ENCODE assay signal across 8 cellular contexts in genomic region chr3:38165722-38166387, GRCh38. TPM values are rescaled to one million over a fixed set of nuclear protein-coding genes. Genes with fewer than 3 reads are reported as not detected.
DNase-seq lines count a peak whose midpoint lies in the region; ATAC-seq and TF ChIP-seq lines count a peak whose summit lies in the region.

No MANE protein-coding gene starts in this region.

- peak in 1 of 2 donors; percentile 3 for ATAC-seq in activated T-cell treated with anti-CD3 and anti-CD28 coated beads, Interleukin-2, amount 50 U/mL, for 72 hours (replicated peaks in 1 of 2)
- ATAC-seq in right lobe of liver = peak in 2 of 4 donors; percentile 28 to 41
- ATAC-seq in HG03460 (IDR thresholded peaks at IDR 0.05; ENCODE audit: unreplicated experiment) = no peak
- ATAC-seq in HG03354 (IDR thresholded peaks at IDR 0.05; ENCODE audit: poor library complexity, severe bottlenecking, unreplicated experiment) = no peak

- no peaks in the 10 kb centered on the region for H3K27me3 ChIP-seq in right lobe of liver
- H3K27me3 ChIP-seq in suprapubic skin = no peaks in the 10 kb centered on the region

- peak overlapping the region; percentile 99 for H3K27ac ChIP-seq in caudate nucleus (ENCODE audit: low read depth, low read length)
- peak overlapping the region; percentile 92 to 98 (median 93) for H3K27ac ChIP-seq in right lobe of liver
- H3K27ac ChIP-seq in suprapubic skin = peak overlapping the region; percentile 98

- DNase-seq in activated T-cell treated with anti-CD3 and anti-CD28 coated beads, Interleukin-2, amount 50 U/mL, for 72 hours = no peak
- DNase-seq in activated T-cell treated with anti-CD3 and anti-CD28 coated beads for 4 hours (no peak), NCI-H2227 (lab: John Stamatoyannopoulos, UW; ENCODE audit: unreplicated experiment) (peak; percentile 61), caudate nucleus (lab: John Stamatoyannopoulos, UW) (peak in 19 of 61 donors; percentile 18 to 87 (median 58)), right lobe of liver (peak in 2 of 3 donors; percentile 74 to 82), suprapubic skin (ENCODE audit: low spot score in 2 of 2) (peak in 1 of 2 donors; percentile 84)

- intact Hi-C loops in right lobe of liver (cut with DNase I) = no loop called here

- peaks cover 0 to 15% (median 0%) of the 10 kb centered on the region in 4 donors for H3K4me1 ChIP-seq in right lobe of liver
- H3K4me1 ChIP-seq in suprapubic skin = peaks cover 34% of the 10 kb centered on the region

- peaks cover 3 to 7% of the 10 kb centered on the region in 2 donors for H3K36me3 Mint-ChIP-seq in activated T-cell treated with anti-CD3 and anti-CD28 coated beads, Interleukin-2, amount 50 U/mL, for 72 hours (ENCODE audit: insufficient read depth in 2 of 2)

- no peaks in the 10 kb centered on the region for H3K9me3 Mint-ChIP-seq in activated T-cell treated with anti-CD3 and anti-CD28 coated beads, Interleukin-2, amount 50 U/mL, for 72 hours

- H3K27me3 Mint-ChIP-seq in activated T-cell treated with anti-CD3 and anti-CD28 coated beads, Interleukin-2, amount 50 U/mL, for 72 hours (ENCODE audit: low read depth) = no peaks in the 10 kb centered on the region

- TF ChIP-seq EP300 in suprapubic skin (IDR thresholded peaks at IDR 0.05) = no peak

- 1% methylated on average over 40 of the region's 62 CpGs for WGBS in right lobe of liver (ENCODE audit: insufficient coverage, low coverage, low lambda C conversion rate, missing lambda C conversion rate)
- WGBS in suprapubic skin = 1% methylated on average over 20 of the region's 62 CpGs

- TF ChIP-seq POLR2A in right lobe of liver (IDR thresholded peaks at IDR 0.05) (peak; percentile 13), suprapubic skin (IDR thresholded peaks at IDR 0.05) (no peak)

- H3K36me3 ChIP-seq in right lobe of liver (no peaks in the 10 kb centered on the region), suprapubic skin (no peaks in the 10 kb centered on the region)

- peaks cover 55% of the 10 kb centered on the region for H3K4me1 Mint-ChIP-seq in activated T-cell treated with anti-CD3 and anti-CD28 coated beads, Interleukin-2, amount 50 U/mL, for 72 hours (ENCODE audit: low read depth)

- peak overlapping the region; percentile 79 to 95 (median 87) for H3K4me3 ChIP-seq in right lobe of liver
- H3K4me3 ChIP-seq in suprapubic skin = peak overlapping the region; percentile 96

- TF ChIP-seq CTCF in right lobe of liver (IDR thresholded peaks at IDR 0.05) = no peak
- TF ChIP-seq CTCF in suprapubic skin (IDR thresholded peaks at IDR 0.05) = no peak

- H3K9me3 ChIP-seq in right lobe of liver = no peaks in the 10 kb centered on the region
- no peaks in the 10 kb centered on the region for H3K9me3 ChIP-seq in suprapubic skin

- H3K27ac Mint-ChIP-seq in activated T-cell treated with anti-CD3 and anti-CD28 coated beads, Interleukin-2, amount 50 U/mL, for 72 hours = peak overlapping the region; percentile 93

- peak overlapping the region; percentile 93 to 99 for H3K4me3 Mint-ChIP-seq in activated T-cell treated with anti-CD3 and anti-CD28 coated beads, Interleukin-2, amount 50 U/mL, for 72 hours

RNA-seq across cellular contexts. Expression of gene OXSR1, which starts 0.5 kb away (rescaled TPM):
- 10 to 100 TPM; 46.3 to 51.8 TPM for total RNA-seq in activated T-cell treated with anti-CD3 and anti-CD28 coated beads, Interleukin-2, amount 50 U/mL, for 72 hours
- total RNA-seq in right lobe of liver (10 to 100 TPM; 12.0 to 20.3 (median 15.2) TPM), suprapubic skin (10 to 100 TPM; 25.4 to 37.4 (median 29.5) TPM)

RNA-seq across cellular contexts. Expression of gene MYD88, which starts 27.4 kb away (rescaled TPM):
- 10 to 100 TPM; 27.3 to 38.2 TPM for total RNA-seq in activated T-cell treated with anti-CD3 and anti-CD28 coated beads, Interleukin-2, amount 50 U/mL, for 72 hours
- 10 to 100 TPM; 24.3 to 57.3 (median 37.0) TPM for total RNA-seq in right lobe of liver
- total RNA-seq in suprapubic skin = 10 to 100 TPM; 21.6 to 33.2 (median 28.1) TPM

RNA-seq across cellular contexts. Expression of gene ACAA1, which starts 28.9 kb away (rescaled TPM):
- total RNA-seq in activated T-cell treated with anti-CD3 and anti-CD28 coated beads, Interleukin-2, amount 50 U/mL, for 72 hours = 10 to 100 TPM; 49.7 to 52.9 TPM
- total RNA-seq in right lobe of liver (100 to 1,000 TPM; 192 to 441 (median 309) TPM), suprapubic skin (10 to 100 TPM; 29.3 to 54.5 (median 51.4) TPM)

Comparison
In these comparisons a context has a peak if more than half of its experiments do, and no peak if none do; other contexts are left out.
1. DNase-seq: peak in NCI-H2227 (single experiment) and right lobe of liver (2 of 3); none in activated T-cell treated with anti-CD3 and anti-CD28 coated beads, Interleukin-2, amount 50 U/mL, for 72 hours (0 of 2) and activated T-cell treated with anti-CD3 and anti-CD28 coated beads for 4 hours (single experiment).
2. Peak in every context shown above with its lines, with median percentiles within 50 percentile points of each other: H3K27ac ChIP-seq.